In the genomic region with DNA sequence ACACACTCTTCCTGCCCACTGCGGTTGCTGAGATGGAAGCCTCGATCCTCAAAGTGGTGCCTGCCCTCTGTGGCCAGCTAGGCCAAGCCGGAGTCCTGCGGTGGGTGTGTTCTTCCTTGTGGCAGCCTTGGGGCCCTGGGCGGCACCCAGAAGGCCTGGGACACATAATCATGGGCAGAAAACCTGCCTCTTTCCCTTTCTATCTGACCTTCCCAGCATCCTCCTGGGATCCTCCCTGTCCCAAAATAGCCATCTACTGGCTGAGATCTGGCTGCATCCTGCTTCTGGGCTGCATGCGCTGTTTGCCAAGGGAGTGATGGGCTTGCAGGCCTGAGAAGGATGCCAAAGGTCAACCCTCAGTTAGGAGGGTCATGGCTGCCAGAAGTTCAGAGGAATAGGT, we compare ENCODE assay signal across 37 cellular contexts. TPM values are rescaled to one million over a fixed set of nuclear protein-coding genes. Genes with fewer than 3 reads are reported as not detected.
"Had no signal": no experiment of that assay in that cellular context is flagged by ENCODE, and none has a peak within 500 bp of the region (broad histone marks: within the 10 kb centered on the region; RNA-seq: fewer than 3 reads in every experiment).

No MANE protein-coding gene starts in this region.

- H3K27me3 ChIP-seq: cardiac muscle cell, MG63, Peyer's patch had no signal

- ATAC-seq: activated CD8-positive, alpha-beta memory T cell treated with anti-CD3 and anti-CD28 coated beads, Interleukin-2, amount 10 ng/mL, durations not matched to agents 7 days and 5 days; PC-3 had no signal

- H3K36me3 Mint-ChIP-seq: activated CD8-positive, alpha-beta memory T cell treated with anti-CD3 and anti-CD28 coated beads, Interleukin-2, amount 10 ng/mL, durations not matched to agents 7 days and 5 days; activated naive CD8-positive, alpha-beta T cell treated with anti-CD3 and anti-CD28 coated beads for 36 hours had no signal

- H3K9me3 ChIP-seq: MG63, Peyer's patch had no signal

- H3K9me3 Mint-ChIP-seq: activated CD4-positive, alpha-beta memory T cell treated with anti-CD3 and anti-CD28 coated beads, Interleukin-2, amount 10 ng/mL, durations not matched to agents 7 days and 5 days; activated naive CD8-positive, alpha-beta T cell treated with anti-CD3 and anti-CD28 coated beads for 36 hours had no signal

- H3K4me3 ChIP-seq: cardiac muscle cell, MG63, Peyer's patch, SK-N-MC had no signal

- H3K4me3 Mint-ChIP-seq: activated CD4-positive, alpha-beta memory T cell treated with anti-CD3 and anti-CD28 coated beads, Interleukin-2, amount 10 ng/mL, durations not matched to agents 7 days and 5 days; activated CD8-positive, alpha-beta memory T cell treated with anti-CD3 and anti-CD28 coated beads, Interleukin-2, amount 10 ng/mL, durations not matched to agents 7 days and 5 days; activated naive CD8-positive, alpha-beta T cell treated with anti-CD3 and anti-CD28 coated beads for 36 hours had no signal

- H3K36me3 ChIP-seq: MG63, Peyer's patch had no signal

- DNase-seq: activated CD4-positive, alpha-beta memory T cell treated with anti-CD3 and anti-CD28 coated beads, Interleukin-2, amount 10 ng/mL, durations not matched to agents 7 days and 5 days; activated CD4-positive, alpha-beta T cell treated with anti-CD3 and anti-CD28 coated beads for 1 hour; activated CD4-positive, alpha-beta T cell treated with anti-CD3 and anti-CD28 coated beads for 48 hours; activated CD4-positive, CD25-positive, alpha-beta regulatory T cell; activated CD8-positive, alpha-beta memory T cell treated with anti-CD3 and anti-CD28 coated beads for 24 hours; activated CD8-positive, alpha-beta memory T cell treated with anti-CD3 and anti-CD28 coated beads, Interleukin-2, amount 10 ng/mL, durations not matched to agents 7 days and 5 days; activated CD8-positive, alpha-beta memory T cell treated with anti-CD3 and anti-CD28 coated beads, Interleukin-2, amount 50 U/mL, for 48 hours; activated effector memory CD4-positive, alpha-beta T cell treated with Interleukin-2 at 50 U/mL for 16 hours; activated naive CD4-positive, alpha-beta T cell; activated naive CD4-positive, alpha-beta T cell treated with anti-CD3 and anti-CD28 coated beads, Interleukin-2, amount 50 U/mL, for 16 hours; activated naive CD8-positive, alpha-beta T cell treated with anti-CD3 and anti-CD28 coated beads for 36 hours; activated T-cell treated with anti-CD3 and anti-CD28 coated beads, Interleukin-2, amount 50 U/mL, for 48 hours; amniotic stem cell; aorta; Kasumi-1; KG1; MG63; NCI-H1048; NCI-H1105 treated with DMSO at 0.1 percent for 48 hours; NCI-H1436 treated with DMSO at 0.1 percent for 48 hours; NCI-H187; NCI-H2029 treated with DMSO at 0.1 percent for 48 hours; NCI-H2107; NCI-H2171; NCI-H510A; NCI-H526; NCI-H748 treated with DMSO at 0.1 percent for 48 hours; NK-92 treated with Interleukin-12 subunit alpha and Interleukin-12 subunit beta, amount 100 ng/mL, for 24 hours; PC-3; Peyer's patch; RPMI8226; T1000; WERI-Rb-1 had no signal

- H3K27ac ChIP-seq: cardiac muscle cell, Peyer's patch, SK-N-MC, WERI-Rb-1 had no signal

- H3K4me1 ChIP-seq: Peyer's patch had no signal

- H3K27ac Mint-ChIP-seq: activated CD4-positive, alpha-beta memory T cell treated with anti-CD3 and anti-CD28 coated beads, Interleukin-2, amount 10 ng/mL, durations not matched to agents 7 days and 5 days; activated CD8-positive, alpha-beta memory T cell treated with anti-CD3 and anti-CD28 coated beads, Interleukin-2, amount 10 ng/mL, durations not matched to agents 7 days and 5 days; activated naive CD8-positive, alpha-beta T cell treated with anti-CD3 and anti-CD28 coated beads for 36 hours had no signal

RNA-seq across cellular contexts. Expression of gene COL13A1, which starts 23.9 kb away (rescaled TPM):
- total RNA-seq: activated CD4-positive, alpha-beta memory T cell treated with anti-CD3 and anti-CD28 coated beads, Interleukin-2, amount 10 ng/mL, durations not matched to agents 7 days and 5 days; activated CD8-positive, alpha-beta memory T cell treated with anti-CD3 and anti-CD28 coated beads, Interleukin-2, amount 10 ng/mL, durations not matched to agents 7 days and 5 days; activated naive CD8-positive, alpha-beta T cell treated with anti-CD3 and anti-CD28 coated beads for 36 hours; T-helper 1 cell treated with Interleukin-12 subunit alpha and Interleukin-12 subunit beta and Interleukin-4 antibody, amounts not matched to agents 30 ng/mL and 1 ng/mL, for 36 hours; T-helper 2 cell treated with Interferon-gamma antibody and Interleukin-4, amounts not matched to agents 100 ng/mL and 5 ng/mL, for 36 hours had no signal
